2 cellular contexts compared by ENCODE assay signal in genomic region chr3:71127463-71128243, GRCh38.
TF ChIP-seq lines count a peak whose summit lies in the region.

No MANE protein-coding gene starts in this region.

TF ChIP-seq in liver, 16 proteins besides CTCF, POLR2A, EP300 and RAD21 (continued from another document):
- no peak for TF ChIP-seq ZBTB33 (IDR thresholded peaks at IDR 0.05)
- no peak for TF ChIP-seq RXRA (IDR thresholded peaks at IDR 0.05)
- TF ChIP-seq JUND (IDR thresholded peaks at IDR 0.05), result no peak
- no peak for TF ChIP-seq SP1 (IDR thresholded peaks at IDR 0.05)
- no peak for TF ChIP-seq FOXA2 (IDR thresholded peaks at IDR 0.05)
- no peak for TF ChIP-seq HNF4A (conservative IDR thresholded peaks at IDR 0.05)
- no peak for TF ChIP-seq TAF1 (conservative IDR thresholded peaks at IDR 0.05)
- no peak for TF ChIP-seq FOXA1 (IDR thresholded peaks at IDR 0.05)
- no peak for TF ChIP-seq GABPA (IDR thresholded peaks at IDR 0.05 in 1 of 2, conservative IDR thresholded peaks at IDR 0.05 in 1 of 2)
- TF ChIP-seq REST (IDR thresholded peaks at IDR 0.05), result no peak
- TF ChIP-seq NR2F2 (IDR thresholded peaks at IDR 0.05), result no peak
- TF ChIP-seq, protein P1, sequence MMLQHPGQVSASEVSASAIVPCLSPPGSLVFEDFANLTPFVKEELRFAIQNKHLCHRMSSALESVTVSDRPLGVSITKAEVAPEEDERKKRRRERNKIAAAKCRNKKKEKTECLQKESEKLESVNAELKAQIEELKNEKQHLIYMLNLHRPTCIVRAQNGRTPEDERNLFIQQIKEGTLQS (IDR thresholded peaks at IDR 0.05), result no peak

TF ChIP-seq in HepG2, 621 proteins besides CTCF, POLR2A, EP300 and RAD21 (continued from another document):
- TF ChIP-seq, protein P2, sequence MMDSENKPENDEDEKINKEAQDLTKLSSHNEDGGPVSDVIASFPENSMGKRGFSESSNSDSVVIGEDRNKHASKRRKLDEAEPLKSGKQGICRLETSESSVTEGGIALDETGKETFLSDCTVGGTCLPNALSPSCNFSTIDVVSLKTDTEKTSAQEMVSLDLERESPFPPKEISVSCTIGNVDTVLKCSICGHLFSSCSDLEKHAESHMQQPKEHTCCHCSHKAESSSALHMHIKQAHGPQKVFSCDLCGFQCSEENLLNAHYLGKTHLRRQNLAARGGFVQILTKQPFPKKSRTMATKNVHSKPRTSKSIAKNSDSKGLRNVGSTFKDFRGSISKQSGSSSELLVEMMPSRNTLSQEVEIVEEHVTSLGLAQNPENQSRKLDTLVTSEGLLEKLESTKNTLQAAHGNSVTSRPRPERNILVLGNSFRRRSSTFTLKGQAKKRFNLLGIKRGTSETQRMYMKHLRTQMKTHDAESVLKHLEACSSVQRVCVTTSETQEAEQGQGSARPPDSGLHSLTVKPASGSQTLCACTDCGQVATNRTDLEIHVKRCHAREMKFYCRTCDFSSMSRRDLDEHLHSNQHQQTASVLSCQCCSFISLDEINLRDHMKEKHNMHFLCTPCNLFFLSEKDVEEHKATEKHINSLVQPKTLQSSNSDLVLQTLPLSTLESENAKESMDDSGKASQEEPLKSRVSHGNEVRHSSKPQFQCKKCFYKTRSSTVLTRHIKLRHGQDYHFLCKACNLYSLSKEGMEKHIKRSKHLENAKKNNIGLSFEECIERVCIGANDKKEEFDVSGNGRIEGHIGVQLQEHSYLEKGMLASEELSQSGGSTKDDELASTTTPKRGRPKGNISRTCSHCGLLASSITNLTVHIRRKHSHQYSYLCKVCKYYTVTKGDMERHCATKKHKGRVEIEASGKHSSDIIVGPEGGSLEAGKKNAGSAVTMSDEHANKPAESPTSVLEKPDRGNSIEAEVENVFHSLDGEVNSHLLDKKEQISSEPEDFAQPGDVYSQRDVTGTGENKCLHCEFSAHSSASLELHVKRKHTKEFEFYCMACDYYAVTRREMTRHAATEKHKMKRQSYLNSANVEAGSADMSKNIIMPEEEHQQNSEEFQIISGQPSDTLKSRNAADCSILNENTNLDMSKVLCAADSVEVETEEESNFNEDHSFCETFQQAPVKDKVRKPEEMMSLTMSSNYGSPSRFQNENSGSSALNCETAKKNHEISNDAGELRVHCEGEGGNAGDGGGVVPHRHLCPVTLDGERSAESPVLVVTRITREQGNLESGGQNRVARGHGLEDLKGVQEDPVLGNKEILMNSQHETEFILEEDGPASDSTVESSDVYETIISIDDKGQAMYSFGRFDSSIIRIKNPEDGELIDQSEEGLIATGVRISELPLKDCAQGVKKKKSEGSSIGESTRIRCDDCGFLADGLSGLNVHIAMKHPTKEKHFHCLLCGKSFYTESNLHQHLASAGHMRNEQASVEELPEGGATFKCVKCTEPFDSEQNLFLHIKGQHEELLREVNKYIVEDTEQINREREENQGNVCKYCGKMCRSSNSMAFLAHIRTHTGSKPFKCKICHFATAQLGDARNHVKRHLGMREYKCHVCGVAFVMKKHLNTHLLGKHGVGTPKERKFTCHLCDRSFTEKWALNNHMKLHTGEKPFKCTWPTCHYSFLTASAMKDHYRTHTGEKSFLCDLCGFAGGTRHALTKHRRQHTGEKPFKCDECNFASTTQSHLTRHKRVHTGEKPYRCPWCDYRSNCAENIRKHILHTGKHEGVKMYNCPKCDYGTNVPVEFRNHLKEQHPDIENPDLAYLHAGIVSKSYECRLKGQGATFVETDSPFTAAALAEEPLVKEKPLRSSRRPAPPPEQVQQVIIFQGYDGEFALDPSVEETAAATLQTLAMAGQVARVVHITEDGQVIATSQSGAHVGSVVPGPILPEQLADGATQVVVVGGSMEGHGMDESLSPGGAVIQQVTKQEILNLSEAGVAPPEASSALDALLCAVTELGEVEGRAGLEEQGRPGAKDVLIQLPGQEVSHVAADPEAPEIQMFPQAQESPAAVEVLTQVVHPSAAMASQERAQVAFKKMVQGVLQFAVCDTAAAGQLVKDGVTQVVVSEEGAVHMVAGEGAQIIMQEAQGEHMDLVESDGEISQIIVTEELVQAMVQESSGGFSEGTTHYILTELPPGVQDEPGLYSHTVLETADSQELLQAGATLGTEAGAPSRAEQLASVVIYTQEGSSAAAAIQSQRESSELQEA (CRISPR knock-in tag; IDR thresholded peaks at IDR 0.05; ENCODE audit: not compliant biosample characterization), result no peak
- TF ChIP-seq, protein P3, sequence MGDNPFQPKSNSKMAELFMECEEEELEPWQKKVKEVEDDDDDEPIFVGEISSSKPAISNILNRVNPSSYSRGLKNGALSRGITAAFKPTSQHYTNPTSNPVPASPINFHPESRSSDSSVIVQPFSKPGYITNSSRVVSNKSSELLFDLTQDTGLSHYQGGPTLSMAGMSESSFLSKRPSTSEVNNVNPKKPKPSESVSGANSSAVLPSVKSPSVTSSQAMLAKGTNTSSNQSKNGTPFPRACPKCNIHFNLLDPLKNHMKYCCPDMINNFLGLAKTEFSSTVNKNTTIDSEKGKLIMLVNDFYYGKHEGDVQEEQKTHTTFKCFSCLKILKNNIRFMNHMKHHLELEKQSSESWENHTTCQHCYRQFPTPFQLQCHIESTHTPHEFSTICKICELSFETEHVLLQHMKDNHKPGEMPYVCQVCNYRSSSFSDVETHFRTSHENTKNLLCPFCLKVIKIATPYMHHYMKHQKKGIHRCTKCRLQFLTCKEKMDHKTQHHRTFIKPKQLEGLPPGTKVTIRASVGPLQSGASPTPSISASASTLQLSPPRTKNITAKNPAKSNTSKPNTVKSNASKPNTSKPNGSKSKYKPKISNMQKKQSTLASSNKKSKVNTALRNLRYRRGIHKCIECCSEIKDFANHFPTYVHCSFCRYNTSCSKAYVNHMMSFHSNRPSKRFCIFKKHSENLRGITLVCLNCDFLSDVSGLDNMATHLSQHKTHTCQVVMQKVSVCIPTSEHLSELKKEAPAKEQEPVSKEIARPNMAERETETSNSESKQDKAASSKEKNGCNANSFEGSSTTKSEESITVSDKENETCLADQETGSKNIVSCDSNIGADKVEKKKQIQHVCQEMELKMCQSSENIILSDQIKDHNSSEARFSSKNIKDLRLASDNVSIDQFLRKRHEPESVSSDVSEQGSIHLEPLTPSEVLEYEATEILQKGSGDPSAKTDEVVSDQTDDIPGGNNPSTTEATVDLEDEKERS (CRISPR knock-in tag; IDR thresholded peaks at IDR 0.05), result no peak
- TF ChIP-seq ZNF333 (CRISPR knock-in tag; IDR thresholded peaks at IDR 0.05; ENCODE audit: borderline replicate concordance) (no peak), DDIT3 (CRISPR knock-in tag; IDR thresholded peaks at IDR 0.05) (no peak), ZNF101 (CRISPR knock-in tag; IDR thresholded peaks at IDR 0.05; ENCODE audit: borderline replicate concordance, low read depth) (no peak), CCAR2 (optimal IDR thresholded peaks at IDR 0.05; ENCODE audit: low read depth, low read length) (no peak), ZNF737 (CRISPR knock-in tag; IDR thresholded peaks at IDR 0.05; ENCODE audit: borderline replicate concordance) (no peak), RAD51 (IDR thresholded peaks at IDR 0.05; ENCODE audit: borderline replicate concordance) (no peak), ZC3H4 (CRISPR knock-in tag; IDR thresholded peaks at IDR 0.05; ENCODE audit: borderline replicate concordance) (no peak), ZFP41 (CRISPR knock-in tag; IDR thresholded peaks at IDR 0.05; ENCODE audit: borderline replicate concordance) (no peak), SRSF9 (IDR thresholded peaks at IDR 0.05; ENCODE audit: borderline replicate concordance, insufficient read depth, low read depth, low read length, poor library complexity, severe bottlenecking) (no peak)
- TF ChIP-seq, protein P4, sequence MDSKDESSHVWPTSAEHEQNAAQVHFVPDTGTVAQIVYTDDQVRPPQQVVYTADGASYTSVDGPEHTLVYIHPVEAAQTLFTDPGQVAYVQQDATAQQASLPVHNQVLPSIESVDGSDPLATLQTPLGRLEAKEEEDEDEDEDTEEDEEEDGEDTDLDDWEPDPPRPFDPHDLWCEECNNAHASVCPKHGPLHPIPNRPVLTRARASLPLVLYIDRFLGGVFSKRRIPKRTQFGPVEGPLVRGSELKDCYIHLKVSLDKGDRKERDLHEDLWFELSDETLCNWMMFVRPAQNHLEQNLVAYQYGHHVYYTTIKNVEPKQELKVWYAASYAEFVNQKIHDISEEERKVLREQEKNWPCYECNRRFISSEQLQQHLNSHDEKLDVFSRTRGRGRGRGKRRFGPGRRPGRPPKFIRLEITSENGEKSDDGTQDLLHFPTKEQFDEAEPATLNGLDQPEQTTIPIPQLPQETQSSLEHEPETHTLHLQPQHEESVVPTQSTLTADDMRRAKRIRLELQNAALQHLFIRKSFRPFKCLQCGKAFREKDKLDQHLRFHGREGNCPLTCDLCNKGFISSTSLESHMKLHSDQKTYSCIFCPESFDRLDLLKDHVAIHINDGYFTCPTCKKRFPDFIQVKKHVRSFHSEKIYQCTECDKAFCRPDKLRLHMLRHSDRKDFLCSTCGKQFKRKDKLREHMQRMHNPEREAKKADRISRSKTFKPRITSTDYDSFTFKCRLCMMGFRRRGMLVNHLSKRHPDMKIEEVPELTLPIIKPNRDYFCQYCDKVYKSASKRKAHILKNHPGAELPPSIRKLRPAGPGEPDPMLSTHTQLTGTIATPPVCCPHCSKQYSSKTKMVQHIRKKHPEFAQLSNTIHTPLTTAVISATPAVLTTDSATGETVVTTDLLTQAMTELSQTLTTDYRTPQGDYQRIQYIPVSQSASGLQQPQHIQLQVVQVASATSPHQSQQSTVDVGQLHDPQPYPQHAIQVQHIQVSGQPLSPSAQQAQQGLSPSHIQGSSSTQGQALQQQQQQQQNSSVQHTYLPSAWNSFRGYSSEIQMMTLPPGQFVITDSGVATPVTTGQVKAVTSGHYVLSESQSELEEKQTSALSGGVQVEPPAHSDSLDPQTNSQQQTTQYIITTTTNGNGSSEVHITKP (CRISPR knock-in tag; IDR thresholded peaks at IDR 0.05; ENCODE audit: low read depth), result no peak
- TF ChIP-seq, protein P5, sequence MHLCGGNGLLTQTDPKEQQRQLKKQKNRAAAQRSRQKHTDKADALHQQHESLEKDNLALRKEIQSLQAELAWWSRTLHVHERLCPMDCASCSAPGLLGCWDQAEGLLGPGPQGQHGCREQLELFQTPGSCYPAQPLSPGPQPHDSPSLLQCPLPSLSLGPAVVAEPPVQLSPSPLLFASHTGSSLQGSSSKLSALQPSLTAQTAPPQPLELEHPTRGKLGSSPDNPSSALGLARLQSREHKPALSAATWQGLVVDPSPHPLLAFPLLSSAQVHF (CRISPR knock-in tag; IDR thresholded peaks at IDR 0.05), result no peak
